Comparison of ENCODE assay signal across 10 cellular contexts in genomic region chr1:223095870-223096269, GRCh38. TPM values are rescaled to one million over a fixed set of nuclear protein-coding genes. Genes with fewer than 3 reads are reported as not detected.
"Had no signal": no experiment of that assay in that cellular context is flagged by ENCODE, and none has a peak within 500 bp of the region (broad histone marks: within the 10 kb centered on the region; RNA-seq: fewer than 3 reads in every experiment).

No MANE protein-coding gene starts in this region.

- H3K27ac Mint-ChIP-seq: H9, IgD-negative memory B cell had no signal

- H3K27ac ChIP-seq: GM23248, HL-60, KMS-11 had no signal

- FAIRE-seq: H54 had no signal

- DNase-seq: GM23248, GOT3, H9, HCEC 1CT, KBM-7 had no signal

- H3K9ac ChIP-seq: GM23248, KMS-11 had no signal

- H3K4me3 ChIP-seq: GM23248 had no signal

- H3K4me2 ChIP-seq: KMS-11 had no signal

- H3K4me3 Mint-ChIP-seq: H9, IgD-negative memory B cell had no signal

- H2AFZ ChIP-seq: GM23248 had no signal

RNA-seq across cellular contexts. Expression of gene TLR5, which starts 47.2 kb away (rescaled TPM):
- total RNA-seq: GM23248, H9, HT1080 had no signal
- polyA plus RNA-seq: GM23248 had no signal
